8 cellular contexts compared by ENCODE assay signal in the genomic region with DNA sequence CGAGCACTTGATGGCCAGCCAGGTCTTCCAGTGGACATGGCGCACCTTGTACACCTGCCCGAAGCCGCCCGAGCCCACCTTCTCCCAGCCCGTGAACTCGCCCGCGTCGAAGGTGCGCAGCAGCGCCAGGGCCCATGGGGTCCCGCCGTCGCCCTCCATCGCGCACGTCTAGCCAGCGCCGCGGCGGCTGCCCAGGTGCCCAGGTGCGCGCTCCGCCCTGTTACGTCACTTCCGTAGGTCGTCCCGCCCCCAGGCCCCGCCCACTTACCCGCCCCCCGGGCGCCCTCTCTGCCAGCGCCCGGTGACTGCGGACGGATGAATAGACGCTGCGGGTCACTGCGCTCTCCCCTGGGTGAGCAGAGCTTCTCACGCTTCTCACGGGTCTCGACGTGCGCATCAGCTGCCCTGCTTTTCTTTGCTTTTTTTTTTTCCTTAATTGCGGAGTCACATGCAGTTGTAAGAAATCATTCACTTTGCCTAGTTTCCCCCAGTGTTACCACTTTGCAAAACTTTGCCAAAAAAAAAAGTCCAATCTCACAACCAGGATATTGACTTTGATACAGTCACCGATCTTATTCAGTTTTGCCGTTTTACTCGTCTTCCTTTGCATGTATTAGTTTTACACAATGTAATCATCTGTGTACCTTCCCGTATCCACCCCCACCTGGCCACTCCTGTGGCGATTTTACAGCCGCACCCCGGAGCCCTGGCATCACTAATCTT. TPM values are rescaled to one million over a fixed set of nuclear protein-coding genes. Genes with fewer than 3 reads are reported as not detected.
DNase-seq lines count a peak whose midpoint lies in the region; ATAC-seq and TF ChIP-seq lines count a peak whose summit lies in the region.

A gene (minus strand): TSS at position 170 of the 723 bp plus-strand sequence. CDS start 11 bp downstream, at position 159.

- peak within 1 kb of the TSS; percentile 87 for H3K27ac Mint-ChIP-seq in activated T-cell treated with anti-CD3 and anti-CD28 coated beads, Interleukin-2, amount 50 U/mL, for 72 hours
- H3K27ac Mint-ChIP-seq in glutamatergic neuron (ENCODE audit: unreplicated experiment), result peak within 1 kb of the TSS; percentile 31

- H3K27me3 Mint-ChIP-seq in activated T-cell treated with anti-CD3 and anti-CD28 coated beads, Interleukin-2, amount 50 U/mL, for 72 hours (ENCODE audit: low read depth), result peaks cover 65% of the 10 kb centered on the region
- H3K27me3 Mint-ChIP-seq in glutamatergic neuron (ENCODE audit: unreplicated experiment), result peaks cover 15% of the 10 kb centered on the region

- no peaks in the 10 kb centered on the region for H3K9me3 Mint-ChIP-seq in activated T-cell treated with anti-CD3 and anti-CD28 coated beads, Interleukin-2, amount 50 U/mL, for 72 hours
- H3K9me3 Mint-ChIP-seq in glutamatergic neuron (ENCODE audit: unreplicated experiment), result peaks cover 2% of the 10 kb centered on the region

- DNase-seq in AG09309 (ENCODE audit: low read depth), result no peak
- peak; percentile 88 for DNase-seq in H4 (ENCODE audit: low spot score)
- DNase-seq in NCI-H748 treated with DMSO at 0.1 percent for 48 hours (lab: John Stamatoyannopoulos, UW), result peak; percentile 67
- peak; percentile 69 to 72 for DNase-seq in activated T-cell treated with anti-CD3 and anti-CD28 coated beads, Interleukin-2, amount 50 U/mL, for 72 hours
- DNase-seq in glutamatergic neuron, result peak; percentile 78
- peak; percentile 54 for DNase-seq in retinal pigment epithelial cell (ENCODE audit: low read depth)

- TF ChIP-seq CTCF in AG09309 (IDR thresholded peaks at IDR 0.05; ENCODE audit: control insufficient read depth, insufficient read depth, low read depth, low read length, missing control alignments), result no peak
- TF ChIP-seq CTCF in glutamatergic neuron (IDR thresholded peaks at IDR 0.05; ENCODE audit: partially characterized antibody, unreplicated experiment), result no peak
- TF ChIP-seq CTCF in retinal pigment epithelial cell (conservative IDR thresholded peaks at IDR 0.05; ENCODE audit: low read depth, low read length), result no peak

- H3K36me3 Mint-ChIP-seq in activated T-cell treated with anti-CD3 and anti-CD28 coated beads, Interleukin-2, amount 50 U/mL, for 72 hours (ENCODE audit: insufficient read depth in 2 of 2), result peaks cover 0 to 3% of the 10 kb centered on the region in 2 donors
- peaks cover 4% of the 10 kb centered on the region for H3K36me3 Mint-ChIP-seq in glutamatergic neuron (ENCODE audit: unreplicated experiment)

- peaks cover 30% of the 10 kb centered on the region for H3K4me1 Mint-ChIP-seq in activated T-cell treated with anti-CD3 and anti-CD28 coated beads, Interleukin-2, amount 50 U/mL, for 72 hours (ENCODE audit: low read depth)
- H3K4me1 Mint-ChIP-seq in glutamatergic neuron (ENCODE audit: low read depth, unreplicated experiment), result peaks cover 31% of the 10 kb centered on the region

- ATAC-seq in activated T-cell treated with anti-CD3 and anti-CD28 coated beads, Interleukin-2, amount 50 U/mL, for 72 hours (replicated peaks in 1 of 2), result peak; percentile 87 to 88
- ATAC-seq in HG03196 (IDR thresholded peaks at IDR 0.05; ENCODE audit: unreplicated experiment) (no peak), GM19452 (IDR thresholded peaks at IDR 0.05; ENCODE audit: unreplicated experiment) (no peak)

- peak within 1 kb of the TSS; percentile 45 for H3K4me3 ChIP-seq in AG09309 (ENCODE audit: control insufficient read depth, low read depth, low read length)
- H3K4me3 ChIP-seq in retinal pigment epithelial cell (ENCODE audit: low read length), result peak within 1 kb of the TSS; percentile 70

- peak within 1 kb of the TSS; percentile 88 to 97 for H3K4me3 Mint-ChIP-seq in activated T-cell treated with anti-CD3 and anti-CD28 coated beads, Interleukin-2, amount 50 U/mL, for 72 hours
- H3K4me3 Mint-ChIP-seq in glutamatergic neuron (ENCODE audit: unreplicated experiment), result peak within 1 kb of the TSS; percentile 89

RNA-seq across cellular contexts. Expression of the gene that starts here (rescaled TPM):
- 16.5 and 19.8 TPM in 2 replicates for total RNA-seq in H4 (2014; rRNA removed; shearing (Covaris generic))
- under 1 TPM; 0.46 to 0.60 TPM for total RNA-seq in activated T-cell treated with anti-CD3 and anti-CD28 coated beads, Interleukin-2, amount 50 U/mL, for 72 hours
- 2.9 TPM for total RNA-seq in glutamatergic neuron (ENCODE audit: unreplicated experiment)

Comparison
In these comparisons a context has a peak if more than half of its experiments do, and no peak if none do; other contexts are left out.
1. Peak in DNase-seq and ATAC-seq in activated T-cell treated with anti-CD3 and anti-CD28 coated beads, Interleukin-2, amount 50 U/mL, for 72 hours; RNA of the gene not detected or under 1 TPM.